27 cellular contexts compared by ENCODE assay signal in the genomic region with DNA sequence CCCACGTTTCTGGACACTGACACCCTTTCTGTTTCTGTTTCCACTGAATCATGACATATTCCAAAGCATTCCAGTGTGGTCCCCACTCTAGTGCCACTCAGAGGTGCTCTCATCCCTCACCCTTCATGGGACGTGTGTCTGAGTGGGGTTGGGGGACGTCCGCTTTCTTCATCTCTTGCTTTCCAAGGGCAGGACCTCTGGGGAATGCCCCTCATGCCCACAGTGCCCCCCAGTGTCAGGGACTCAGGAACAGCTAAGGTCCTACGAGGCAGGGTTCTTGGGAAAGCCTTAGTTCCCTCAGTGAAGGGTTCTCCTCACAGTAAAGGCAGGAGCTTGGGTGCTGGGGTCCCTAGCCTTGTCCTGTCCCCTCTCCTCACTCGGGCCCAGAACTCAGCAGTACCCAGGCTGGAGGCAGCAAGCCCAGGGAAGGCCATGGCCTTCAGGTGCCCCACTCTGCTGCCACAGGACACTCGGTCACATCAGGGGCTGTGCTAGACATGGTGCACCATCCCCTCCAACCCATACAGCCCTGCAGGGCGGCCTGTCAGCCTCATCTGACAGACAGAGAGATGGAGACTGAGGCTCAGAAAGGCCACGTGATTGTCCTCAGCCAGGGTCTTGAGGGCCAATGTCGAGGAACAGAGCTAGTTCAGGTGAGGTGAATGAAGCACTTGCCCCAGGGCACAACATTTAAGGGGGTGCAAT.
"Had no signal": no experiment of that assay in that cellular context is flagged by ENCODE, and none has a peak within 500 bp of the region (broad histone marks: within the 10 kb centered on the region; RNA-seq: fewer than 3 reads in every experiment).

No MANE protein-coding gene starts in this region.

- FAIRE-seq: keratinocyte had no signal

- H3K79me2 ChIP-seq: parathyroid adenoma had no signal

- H3K27ac ChIP-seq: left lung, lower lobe of right lung, neutrophil, parathyroid adenoma, skin epidermis, tibial nerve, vagina had no signal

- H3K4me1 Mint-ChIP-seq: stimulated activated naive CD8-positive, alpha-beta T cell treated with anti-CD3 and anti-CD28 coated beads, Interleukin-15, amount 100 ng/mL, for 72 hours had no signal

- H3K9ac ChIP-seq: parathyroid adenoma had no signal

- H3K4me1 ChIP-seq: left lung, lower lobe of right lung, parathyroid adenoma had no signal

- H3K4me3 ChIP-seq: left lung, lower lobe of right lung, skin epidermis, tibial nerve, vagina had no signal

- H3K4me3 Mint-ChIP-seq: nephron; neural crest cell; stimulated activated naive CD8-positive, alpha-beta T cell treated with anti-CD3 and anti-CD28 coated beads, Interleukin-15, amount 100 ng/mL, for 72 hours; type B pancreatic cell had no signal

- ATAC-seq: left colon; left lung; lower lobe of right lung; naive thymus-derived CD8-positive, alpha-beta T cell; right cardiac atrium; sciatic nerve; stimulated activated naive CD8-positive, alpha-beta T cell treated with anti-CD3 and anti-CD28 coated beads, Interleukin-15, amount 100 ng/mL, for 72 hours had no signal

- H3K36me3 ChIP-seq: left lung, lower lobe of right lung, neutrophil, tibial nerve, vagina had no signal

- H3K36me3 Mint-ChIP-seq: naive thymus-derived CD8-positive, alpha-beta T cell; type B pancreatic cell had no signal

- H3K27me3 ChIP-seq: left lung, neutrophil, tibial nerve, vagina had no signal

- H3K27ac Mint-ChIP-seq: nephron, type B pancreatic cell had no signal

- DNase-seq: hippocampal formation; left colon; left lung; lower lobe of right lung; mammary epithelial cell; mesenchymal stem cell; occipital lobe; retina; right cardiac atrium; stimulated activated CD4-positive, alpha-beta T cell treated with anti-CD3 and anti-CD28 coated beads, Interleukin-12 subunit alpha, Interleukin-12 subunit beta, amount 100 ng/mL, for 4 hours; stimulated activated CD4-positive, alpha-beta T cell treated with anti-CD3 and anti-CD28 coated beads, Interleukin-15, amount 100 ng/mL, for 24 hours; stimulated activated CD4-positive, alpha-beta T cell treated with anti-CD3 and anti-CD28 coated beads, Interleukin-2, amount 100 ng/mL, for 24 hours; stimulated activated CD4-positive, alpha-beta T cell treated with anti-CD3 and anti-CD28 coated beads, Interleukin-4, amount 100 ng/mL, for 1 hour; stimulated activated naive CD4-positive, alpha-beta T cell treated with Interleukin-2 at 50 U/mL for 16 hours; stimulated activated naive CD8-positive, alpha-beta T cell treated with anti-CD3 and anti-CD28 coated beads, Interleukin-15, amount 100 ng/mL, for 72 hours; substantia nigra had no signal

- H3K9me3 ChIP-seq: left lung, lower lobe of right lung, neutrophil, tibial nerve, vagina had no signal

- H2AFZ ChIP-seq: parathyroid adenoma had no signal

- H3K9me3 Mint-ChIP-seq: naive thymus-derived CD8-positive, alpha-beta T cell; nephron; neural crest cell; stimulated activated naive CD8-positive, alpha-beta T cell treated with anti-CD3 and anti-CD28 coated beads, Interleukin-15, amount 100 ng/mL, for 72 hours; type B pancreatic cell had no signal
